Comparison of ENCODE assay signal across 15 cellular contexts in the genomic region with DNA sequence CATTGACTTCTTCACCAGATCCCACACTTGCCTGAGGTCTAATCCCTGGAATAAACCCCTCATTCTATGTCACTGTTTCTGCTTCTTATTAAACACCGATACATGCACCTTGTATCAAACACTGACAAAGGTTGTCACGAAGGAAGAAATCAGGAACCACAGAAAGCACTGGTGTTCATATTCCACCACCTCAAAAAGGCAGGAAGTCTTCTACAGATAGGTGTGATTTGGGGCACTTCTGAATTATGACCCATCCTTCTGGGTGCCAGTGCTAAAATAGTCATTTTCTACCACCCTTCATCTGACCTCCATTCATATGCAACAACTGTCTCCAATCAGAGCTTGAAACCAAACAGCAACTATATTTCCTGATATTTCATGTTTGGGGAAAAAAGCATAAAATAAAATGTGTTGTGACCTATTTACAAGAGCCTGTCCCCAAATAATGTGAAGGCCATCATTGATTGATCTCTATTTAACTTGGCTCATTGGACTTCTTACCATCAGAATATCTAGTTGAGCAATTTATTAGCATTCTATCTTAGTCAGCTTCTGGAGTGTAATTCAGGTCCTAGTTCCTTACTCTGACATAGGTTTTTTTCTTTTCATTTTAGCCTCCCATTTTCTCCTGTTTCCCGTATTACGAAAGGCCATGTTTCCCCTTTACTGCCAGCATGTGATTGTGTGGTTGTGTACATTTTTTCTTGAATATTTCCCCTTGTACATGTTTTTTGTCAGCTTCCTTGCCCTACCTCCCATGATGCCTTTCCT.
DNase-seq lines count a peak whose midpoint lies in the region; ATAC-seq and TF ChIP-seq lines count a peak whose summit lies in the region.
"Had no signal": no experiment of that assay in that cellular context is flagged by ENCODE, and none has a peak within 500 bp of the region (broad histone marks: within the 10 kb centered on the region; RNA-seq: fewer than 3 reads in every experiment).

No MANE protein-coding gene starts in this region.

- H3K9me3 Mint-ChIP-seq in central memory CD8-positive, alpha-beta T cell = no peaks in the 10 kb centered on the region

- peak overlapping the region; percentile 54 for H3K27ac Mint-ChIP-seq in central memory CD8-positive, alpha-beta T cell (ENCODE audit: low read depth)

- H3K4me1 Mint-ChIP-seq in central memory CD8-positive, alpha-beta T cell = peaks cover 21% of the 10 kb centered on the region

- H3K36me3 Mint-ChIP-seq in central memory CD8-positive, alpha-beta T cell (ENCODE audit: insufficient read depth) = peaks cover 15% of the 10 kb centered on the region

- no peak overlapping the region for H3K4me3 Mint-ChIP-seq in central memory CD8-positive, alpha-beta T cell

- no peak for ATAC-seq in central memory CD8-positive, alpha-beta T cell (replicated peaks; ENCODE audit: extremely low read depth, poor library complexity, severe bottlenecking)
- ATAC-seq: mucosa of descending colon had no signal

- peak; percentile 28 for DNase-seq in GF-D8 (lab: John Stamatoyannopoulos, UW)
- peak; percentile 31 for DNase-seq in NB4 (ENCODE audit: low read depth)
- DNase-seq in central memory CD8-positive, alpha-beta T cell (ENCODE audit: low spot score in 2 of 2) = no peak
- peak; percentile 43 for DNase-seq in pons (ENCODE audit: low spot score)
- DNase-seq in iPS-NIHi7 (ENCODE audit: extremely low spot score) = no peak
- no peak for DNase-seq in activated CD8-positive, alpha-beta memory T cell treated with anti-CD3 and anti-CD28 coated beads, Interleukin-2, amount 50 U/mL, for 4 hours
- DNase-seq in DMS153 treated with DMSO at 0.1 percent for 48 hours (lab: John Stamatoyannopoulos, UW; ENCODE audit: unreplicated experiment) = no peak
- DNase-seq in DMS79 (lab: John Stamatoyannopoulos, UW) = no peak
- DNase-seq: activated gamma-delta T cell; effector memory CD4-positive, alpha-beta T cell; mucosa of descending colon; NCI-H1092 treated with DMSO at 0.1 percent for 48 hours; posterior cingulate gyrus; stimulated activated CD4-positive, alpha-beta T cell treated with anti-CD3 and anti-CD28 coated beads, Interleukin-15, amount 100 ng/mL, for 24 hours had no signal

- no peaks in the 10 kb centered on the region for H3K27me3 Mint-ChIP-seq in central memory CD8-positive, alpha-beta T cell

- no peak for TF ChIP-seq CTCF in NB4 (IDR thresholded peaks at IDR 0.05; ENCODE audit: low read depth, low read length)

- no peak for TF ChIP-seq POLR2A in NB4 (IDR thresholded peaks at IDR 0.05; ENCODE audit: extremely low read depth, insufficient read length)

- no peak overlapping the region for H3K4me3 ChIP-seq in NB4 (ENCODE audit: low read depth, low read length)
- H3K4me3 ChIP-seq: mucosa of descending colon, thoracic aorta had no signal

Comparison
In these comparisons a context has a peak if more than half of its experiments do, and no peak if none do; other contexts are left out.
1. DNase-seq: peak in GF-D8 (single experiment), NB4 (single experiment) and pons (single experiment); none in central memory CD8-positive, alpha-beta T cell (0 of 2), iPS-NIHi7 (single experiment), activated CD8-positive, alpha-beta memory T cell treated with anti-CD3 and anti-CD28 coated beads, Interleukin-2, amount 50 U/mL, for 4 hours (single experiment), DMS153 treated with DMSO at 0.1 percent for 48 hours (single experiment) and DMS79 (single experiment).